ENCODE assay signal across 20 cellular contexts in genomic region chr12:48070731-48071130, GRCh38. TPM values are rescaled to one million over a fixed set of nuclear protein-coding genes. Genes with fewer than 3 reads are reported as not detected.
A peak's percentile ranks its signal among the peaks of the same experiment; 100 is the strongest.
DNase-seq lines count a peak whose midpoint lies in the region; ATAC-seq and TF ChIP-seq lines count a peak whose summit lies in the region.
"Had no signal": no experiment of that assay in that cellular context is flagged by ENCODE, and none has a peak within 500 bp of the region (broad histone marks: within the 10 kb centered on the region; RNA-seq: fewer than 3 reads in every experiment).

No MANE protein-coding gene starts in this region.

- H3K27ac Mint-ChIP-seq in activated T-cell treated with anti-CD3 and anti-CD28 coated beads, Interleukin-2, amount 50 U/mL, for 72 hours, result peak overlapping the region; percentile 29
- H3K27ac Mint-ChIP-seq in T-helper 17 cell (peak overlapping the region; percentile 83), progenitor cell of endocrine pancreas (peak overlapping the region; percentile 29), CD14-positive monocyte (no peak overlapping the region)
- H3K27ac Mint-ChIP-seq: CD4-positive, alpha-beta T cell; CD8-positive, alpha-beta T cell had no signal

- H3K9me3 ChIP-seq in T-helper 17 cell (ENCODE audit: control insufficient read depth, low read length, poor library complexity, severe bottlenecking), result no peaks in the 10 kb centered on the region
- H3K9me3 ChIP-seq: BE2C, BLaER1, Caco-2 had no signal

- TF ChIP-seq CTCF in progenitor cell of endocrine pancreas (IDR thresholded peaks at IDR 0.05; ENCODE audit: unreplicated experiment), result no peak
- no peak for TF ChIP-seq CTCF in CD14-positive monocyte (IDR thresholded peaks at IDR 0.05)

- peaks cover 16% of the 10 kb centered on the region for H3K4me1 Mint-ChIP-seq in activated T-cell treated with anti-CD3 and anti-CD28 coated beads, Interleukin-2, amount 50 U/mL, for 72 hours (ENCODE audit: low read depth)
- peaks cover 5% of the 10 kb centered on the region for H3K4me1 Mint-ChIP-seq in T-helper 17 cell
- no peaks in the 10 kb centered on the region for H3K4me1 Mint-ChIP-seq in progenitor cell of endocrine pancreas (ENCODE audit: low read depth)
- H3K4me1 Mint-ChIP-seq in CD14-positive monocyte, result peaks cover 5% of the 10 kb centered on the region

- H3K9me3 Mint-ChIP-seq in activated T-cell treated with anti-CD3 and anti-CD28 coated beads, Interleukin-2, amount 50 U/mL, for 72 hours, result no peaks in the 10 kb centered on the region
- H3K9me3 Mint-ChIP-seq in progenitor cell of endocrine pancreas (ENCODE audit: low read depth), result no peaks in the 10 kb centered on the region
- no peaks in the 10 kb centered on the region for H3K9me3 Mint-ChIP-seq in CD14-positive monocyte
- H3K9me3 Mint-ChIP-seq: CD4-positive, alpha-beta T cell; CD8-positive, alpha-beta T cell had no signal

- ATAC-seq in activated T-cell treated with anti-CD3 and anti-CD28 coated beads, Interleukin-2, amount 50 U/mL, for 72 hours (replicated peaks in 1 of 2), result no peak
- ATAC-seq in T-helper 17 cell, result no peak
- ATAC-seq: CD8-positive, alpha-beta T cell; GM12878 had no signal

- no peak for DNase-seq in activated T-cell treated with anti-CD3 and anti-CD28 coated beads, Interleukin-2, amount 50 U/mL, for 72 hours
- DNase-seq in activated T-cell treated with anti-CD3 and anti-CD28 coated beads, Interleukin-2, amount 50 U/mL, for 1 hour, result no peak
- no peak for DNase-seq in T-helper 17 cell
- no peak for DNase-seq in progenitor cell of endocrine pancreas (ENCODE audit: low spot score, unreplicated experiment)
- no peak for DNase-seq in RPMI8226
- no peak for DNase-seq in DMS79 treated with DMSO at 0.1 percent for 48 hours (lab: John Stamatoyannopoulos, UW)
- DNase-seq in CD14-positive monocyte (ENCODE audit: low spot score), result no peak
- DNase-seq: 8988T; ACHN; BE2C; C1 segment of cervical spinal cord; Caco-2; Calu3; CD4-positive, alpha-beta T cell; CD8-positive, alpha-beta T cell; DND-41; EL; GDM1 had no signal

- no peak overlapping the region for H3K4me3 Mint-ChIP-seq in activated T-cell treated with anti-CD3 and anti-CD28 coated beads, Interleukin-2, amount 50 U/mL, for 72 hours
- H3K4me3 Mint-ChIP-seq in T-helper 17 cell (no peak overlapping the region), progenitor cell of endocrine pancreas (ENCODE audit: low read depth) (no peak overlapping the region), CD14-positive monocyte (no peak overlapping the region)
- H3K4me3 Mint-ChIP-seq: CD4-positive, alpha-beta T cell; CD8-positive, alpha-beta T cell had no signal

- intact Hi-C loops in CD14-positive monocyte (cut with micrococcal nuclease), result no loop called here

- peaks cover 7 to 33% of the 10 kb centered on the region in 2 donors for H3K36me3 Mint-ChIP-seq in activated T-cell treated with anti-CD3 and anti-CD28 coated beads, Interleukin-2, amount 50 U/mL, for 72 hours (ENCODE audit: insufficient read depth in 2 of 2)
- peaks cover 14% of the 10 kb centered on the region for H3K36me3 Mint-ChIP-seq in T-helper 17 cell (ENCODE audit: low read depth)
- peaks cover 26% of the 10 kb centered on the region for H3K36me3 Mint-ChIP-seq in progenitor cell of endocrine pancreas (ENCODE audit: insufficient read depth)
- peaks cover 64 to 77% of the 10 kb centered on the region in 2 donors for H3K36me3 Mint-ChIP-seq in CD14-positive monocyte

- H3K27me3 Mint-ChIP-seq in activated T-cell treated with anti-CD3 and anti-CD28 coated beads, Interleukin-2, amount 50 U/mL, for 72 hours (ENCODE audit: low read depth), result no peaks in the 10 kb centered on the region
- H3K27me3 Mint-ChIP-seq in T-helper 17 cell (no peaks in the 10 kb centered on the region), progenitor cell of endocrine pancreas (no peaks in the 10 kb centered on the region), CD14-positive monocyte (ENCODE audit: low read depth in 3 of 3) (no peaks in the 10 kb centered on the region)
- H3K27me3 Mint-ChIP-seq: CD4-positive, alpha-beta T cell had no signal

RNA-seq across cellular contexts. Expression of gene SENP1, which starts 35.1 kb away (rescaled TPM):
- 10 to 100 TPM; 58.4 to 68.7 TPM for total RNA-seq in activated T-cell treated with anti-CD3 and anti-CD28 coated beads, Interleukin-2, amount 50 U/mL, for 72 hours
- 10 to 100 TPM; 26.9 to 33.8 TPM for total RNA-seq in T-helper 17 cell
- total RNA-seq in progenitor cell of endocrine pancreas, result 34.9 and 38.4 TPM in 2 replicates
- 1 to 10 TPM; 5.2 to 6.0 TPM for polyA plus RNA-seq in CD14-positive monocyte

RNA-seq across cellular contexts. Expression of gene PFKM, which starts 48.4 kb away (rescaled TPM):
- total RNA-seq in activated T-cell treated with anti-CD3 and anti-CD28 coated beads, Interleukin-2, amount 50 U/mL, for 72 hours, result 10 to 100 TPM; 29.1 to 35.9 TPM
- total RNA-seq in T-helper 17 cell, result 10 to 100 TPM; 19.6 to 19.9 TPM
- total RNA-seq in progenitor cell of endocrine pancreas, result 132 and 141 TPM in 2 replicates
- 1 to 10 TPM; 2.8 to 3.0 TPM for polyA plus RNA-seq in CD14-positive monocyte

Comparison
In these comparisons a context has a peak if more than half of its experiments do, and no peak if none do; other contexts are left out.
1. H3K27ac Mint-ChIP-seq: peak in activated T-cell treated with anti-CD3 and anti-CD28 coated beads, Interleukin-2, amount 50 U/mL, for 72 hours (single experiment), T-helper 17 cell (single experiment) and progenitor cell of endocrine pancreas (single experiment); none in CD14-positive monocyte (0 of 7).